Comparison of ENCODE assay signal across 1 cellular context in genomic region chr1:195851804-195852203, GRCh38.
TF ChIP-seq lines count a peak whose summit lies in the region.

No MANE protein-coding gene starts in this region.

TF ChIP-seq in WTC11, 78 proteins besides CTCF, POLR2A, EP300 and RAD21 (continued from another document):
- TF ChIP-seq STAT6 (CRISPR knock-in tag; conservative IDR thresholded peaks at IDR 0.05; ENCODE audit: low read depth) (no peak), ZNF281 (CRISPR knock-in tag; IDR thresholded peaks at IDR 0.05) (no peak), AFF4 (CRISPR knock-in tag; IDR thresholded peaks at IDR 0.05; ENCODE audit: borderline replicate concordance) (no peak), ZNF121 (CRISPR knock-in tag; IDR thresholded peaks at IDR 0.05) (no peak), EMX1 (CRISPR knock-in tag; IDR thresholded peaks at IDR 0.05) (no peak), ZNF219 (CRISPR knock-in tag; IDR thresholded peaks at IDR 0.05; ENCODE audit: borderline replicate concordance) (no peak), PRDM15 (CRISPR knock-in tag; IDR thresholded peaks at IDR 0.05) (no peak)
